Comparison of ENCODE assay signal across 14 cellular contexts in the genomic region with DNA sequence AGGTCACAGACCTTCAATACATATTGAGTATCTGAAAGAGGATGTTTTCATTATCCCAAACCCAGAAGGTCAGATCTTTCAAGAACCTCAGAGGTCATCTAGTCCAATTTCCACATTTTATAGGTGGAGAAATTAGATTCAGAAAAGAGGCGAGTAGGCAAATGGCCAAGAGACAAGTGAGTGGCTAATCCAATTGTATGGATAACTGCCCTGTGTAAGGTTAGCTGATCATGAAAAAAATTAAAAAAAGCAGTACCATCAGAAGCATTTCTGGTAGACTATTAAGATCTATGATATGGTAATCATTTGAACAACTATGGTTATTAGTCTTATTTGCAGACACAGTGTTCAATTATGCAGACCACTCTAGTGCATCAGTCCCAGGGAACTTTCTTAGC.
DNase-seq lines count a peak whose midpoint lies in the region; ATAC-seq and TF ChIP-seq lines count a peak whose summit lies in the region.
"Had no signal": no experiment of that assay in that cellular context is flagged by ENCODE, and none has a peak within 500 bp of the region (broad histone marks: within the 10 kb centered on the region; RNA-seq: fewer than 3 reads in every experiment).

No MANE protein-coding gene starts in this region.

- peaks cover 0 to 15% (median 7%) of the 10 kb centered on the region in 7 donors for H3K9me3 Mint-ChIP-seq in CD4-positive, CD25-positive, alpha-beta regulatory T cell

- WGBS in testis, 2 donors: 87 to 97% methylated on average over 1 of the region's 1 CpG

- peaks cover 12% of the 10 kb centered on the region for H3K4me1 ChIP-seq in CD4-positive, CD25-positive, alpha-beta regulatory T cell (ENCODE audit: control insufficient read depth, insufficient read depth, low read length, poor library complexity, severe bottlenecking)
- H3K4me1 ChIP-seq in neutrophil (ENCODE audit: control insufficient read depth in 1 of 2, insufficient read depth in 1 of 2, low read depth in 1 of 2, low read length in 1 of 2) (peaks cover 30 to 39% of the 10 kb centered on the region in 2 experiments), testis (no peaks in the 10 kb centered on the region)

- intact Hi-C loops in testis (cut with DNase I; ENCODE audit: low total_unique reads): no loop called here

- no peak for DNase-seq in CD4-positive, CD25-positive, alpha-beta regulatory T cell
- DNase-seq in HL-60 (ENCODE audit: low read depth in 1 of 2, low spot score in 1 of 2): no peak
- DNase-seq in NCI-H82 treated with DMSO at 0.1 percent for 48 hours (lab: John Stamatoyannopoulos, UW; ENCODE audit: unreplicated experiment): peak; percentile 3
- no peak for DNase-seq in testis
- no peak for DNase-seq in SIG-M5 treated with dmso at 0.1 percent for 504 hours (lab: John Stamatoyannopoulos, UW; ENCODE audit: unreplicated experiment)
- DNase-seq: ACHN, DMS153, DMS79, GF-D8, H9 had no signal

- H3K4me3 ChIP-seq in CD4-positive, CD25-positive, alpha-beta regulatory T cell (ENCODE audit: low read depth, low read length): peak overlapping the region; percentile 55
- H3K4me3 ChIP-seq in HL-60 (replicated peaks; ENCODE audit: insufficient read depth, low read length) (no peak overlapping the region), neutrophil (ENCODE audit: low read depth in 1 of 2, low read length in 1 of 2) (peak overlapping the region in 1 of 2 experiments; percentile 31), testis (no peak overlapping the region)

- no peak overlapping the region for H3K27ac Mint-ChIP-seq in CD4-positive, CD25-positive, alpha-beta regulatory T cell
- H3K27ac Mint-ChIP-seq: H9 had no signal

- peaks cover 0 to 2% (median 0%) of the 10 kb centered on the region in 4 donors for H3K4me1 Mint-ChIP-seq in CD4-positive, CD25-positive, alpha-beta regulatory T cell
- H3K4me1 Mint-ChIP-seq: CD4-positive, alpha-beta memory T cell; H9 had no signal

- H3K36me3 Mint-ChIP-seq in CD4-positive, CD25-positive, alpha-beta regulatory T cell: no peaks in the 10 kb centered on the region

- peaks cover 12% of the 10 kb centered on the region for H3K27me3 Mint-ChIP-seq in CD4-positive, CD25-positive, alpha-beta regulatory T cell
- H3K27me3 Mint-ChIP-seq: CD4-positive, alpha-beta memory T cell had no signal

- no peak for TF ChIP-seq CTCF in HL-60 (IDR thresholded peaks at IDR 0.05; ENCODE audit: insufficient read depth, low read length)
- no peak for TF ChIP-seq CTCF in neutrophil (IDR thresholded peaks at IDR 0.05)
- no peak for TF ChIP-seq CTCF in testis (IDR thresholded peaks at IDR 0.05)

- no peak for ATAC-seq in CD4-positive, CD25-positive, alpha-beta regulatory T cell (ENCODE audit: low read depth in 2 of 2)
- ATAC-seq in HG02938 (IDR thresholded peaks at IDR 0.05; ENCODE audit: unreplicated experiment): no peak

- H3K27me3 ChIP-seq in CD4-positive, CD25-positive, alpha-beta regulatory T cell (ENCODE audit: control insufficient read depth, insufficient read depth, low read length): no peaks in the 10 kb centered on the region
- no peaks in the 10 kb centered on the region for H3K27me3 ChIP-seq in HL-60 (ENCODE audit: insufficient read depth, poor library complexity, severe bottlenecking)
- H3K27me3 ChIP-seq in neutrophil: no peaks in the 10 kb centered on the region
- H3K27me3 ChIP-seq in testis: no peaks in the 10 kb centered on the region

- TF ChIP-seq POLR2A in testis (IDR thresholded peaks at IDR 0.05): no peak

- H3K9me3 ChIP-seq in CD4-positive, CD25-positive, alpha-beta regulatory T cell (ENCODE audit: control insufficient read depth in 2 of 2, low read length in 2 of 2): peaks cover 0 to 3% of the 10 kb centered on the region in 2 experiments
- H3K9me3 ChIP-seq in neutrophil: no peaks in the 10 kb centered on the region
- no peaks in the 10 kb centered on the region for H3K9me3 ChIP-seq in testis

- H3K27ac ChIP-seq in CD4-positive, CD25-positive, alpha-beta regulatory T cell (ENCODE audit: insufficient read depth, low read length, poor library complexity, severe bottlenecking): no peak overlapping the region
- H3K27ac ChIP-seq in HL-60 (replicated peaks): peak overlapping the region; percentile 66
- H3K27ac ChIP-seq in neutrophil: peak overlapping the region; percentile 90
- no peak overlapping the region for H3K27ac ChIP-seq in testis
- H3K27ac ChIP-seq: C4-2B had no signal

- H3K36me3 ChIP-seq in CD4-positive, CD25-positive, alpha-beta regulatory T cell (ENCODE audit: control insufficient read depth, insufficient read depth, low read length): no peaks in the 10 kb centered on the region
- no peaks in the 10 kb centered on the region for H3K36me3 ChIP-seq in neutrophil
- H3K36me3 ChIP-seq in testis (ENCODE audit: low read depth, missing control alignments): no peaks in the 10 kb centered on the region

- H3K4me3 Mint-ChIP-seq in CD4-positive, CD25-positive, alpha-beta regulatory T cell: no peak overlapping the region
- H3K4me3 Mint-ChIP-seq: CD4-positive, alpha-beta memory T cell; H9 had no signal

Comparison
In these comparisons a context has a peak if more than half of its experiments do, and no peak if none do; other contexts are left out.
1. H3K27ac ChIP-seq: peak in HL-60 (single experiment) and neutrophil (single experiment); none in CD4-positive, CD25-positive, alpha-beta regulatory T cell (single experiment) and testis (0 of 2).